11 cellular contexts compared by ENCODE assay signal in the genomic region with DNA sequence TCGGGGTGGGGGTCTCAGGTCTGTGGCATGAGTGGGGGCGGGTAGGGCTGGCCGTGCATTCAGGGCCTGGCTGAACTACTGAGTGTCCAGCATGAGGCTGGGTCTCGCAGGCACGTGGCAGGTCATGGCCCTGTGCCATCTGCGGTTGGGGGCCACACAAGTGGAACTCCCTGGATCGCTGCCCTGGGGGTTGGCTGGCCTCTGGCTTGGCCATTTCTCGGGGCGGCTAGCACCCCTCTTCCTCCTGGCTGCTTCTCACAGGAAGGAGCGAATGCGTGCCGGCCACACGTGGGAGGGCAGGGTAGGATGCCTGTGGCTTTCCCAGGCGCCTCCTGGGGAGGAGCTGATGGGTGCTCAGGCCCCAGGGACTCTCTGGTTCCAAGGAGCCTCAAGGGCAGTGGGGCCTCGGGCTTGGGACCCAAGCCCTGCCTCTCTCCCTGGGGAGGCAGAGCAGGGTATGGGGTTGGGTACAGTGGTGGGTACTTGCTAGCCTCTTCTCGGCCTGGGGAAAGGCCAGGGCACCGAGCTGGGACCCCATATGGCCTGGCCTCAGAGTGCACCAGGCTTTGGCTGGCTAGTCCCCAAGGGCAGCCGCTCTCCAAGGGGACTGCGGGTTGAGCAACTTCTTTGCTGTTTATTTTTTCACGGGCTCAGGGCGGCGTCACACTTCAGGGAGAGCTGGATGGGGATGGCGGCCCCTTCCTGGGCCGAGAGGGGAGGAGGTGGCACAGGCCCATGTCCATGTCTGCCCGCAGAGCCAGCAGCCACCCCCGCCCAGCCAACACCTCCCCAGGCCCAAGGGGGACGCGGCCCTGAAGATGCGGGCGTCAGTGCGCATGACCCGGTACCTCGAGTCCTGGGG. TPM values are rescaled to one million over a fixed set of nuclear protein-coding genes. Genes with fewer than 3 reads are reported as not detected.
A peak's percentile ranks its signal among the peaks of the same experiment; 100 is the strongest.
DNase-seq lines count a peak whose midpoint lies in the region; ATAC-seq and TF ChIP-seq lines count a peak whose summit lies in the region.
"Had no signal": no experiment of that assay in that cellular context is flagged by ENCODE, and none has a peak within 500 bp of the region (broad histone marks: within the 10 kb centered on the region; RNA-seq: fewer than 3 reads in every experiment).

No MANE protein-coding gene starts in this region.

- peak; percentile 5 for ATAC-seq in mucosa of descending colon
- ATAC-seq: activated T-helper 17 cell treated with anti-CD3 and anti-CD28 coated beads, Interleukin-2, amount 50 U/mL, for 72 hours had no signal

- no peaks in the 10 kb centered on the region for H3K27me3 ChIP-seq in ACC112 (ENCODE audit: insufficient read depth, low read length)
- H3K27me3 ChIP-seq: colonic mucosa had no signal

- no peaks in the 10 kb centered on the region for H3K79me2 ChIP-seq in ACC112 (ENCODE audit: control insufficient read depth, insufficient read depth, low read length, unreplicated experiment)

- POLR2A ChIA-PET in RWPE1 (lab: Yijun Ruan, JAX; ENCODE audit: low non-redundant PET) = no interaction called here

- peaks cover 33% of the 10 kb centered on the region for H3K4me1 ChIP-seq in ACC112 (ENCODE audit: control insufficient read depth, insufficient read depth, low read length, unreplicated experiment)
- peaks cover 22% of the 10 kb centered on the region for H3K4me1 ChIP-seq in mucosa of descending colon (ENCODE audit: low read depth)

- no peak overlapping the region for H2AFZ ChIP-seq in ACC112 (ENCODE audit: low read length, unreplicated experiment)

- intact Hi-C loops in mucosa of descending colon (cut with DNase I, micrococcal nuclease) = no loop called here

- CTCF ChIA-PET in RWPE1 (lab: Yijun Ruan, JAX) = no interaction called here

- peak overlapping the region; percentile 36; the same call in 1 of the 2 replicates for H3K27ac ChIP-seq in ACC112 (ENCODE audit: low read depth, low read length)
- H3K27ac ChIP-seq in RWPE1 = no peak overlapping the region
- H3K27ac ChIP-seq: colonic mucosa had no signal

- H3K9me3 ChIP-seq in mucosa of descending colon = no peaks in the 10 kb centered on the region
- H3K9me3 ChIP-seq: colonic mucosa had no signal

- H3K4me3 ChIP-seq in ACC112 (ENCODE audit: low read depth, low read length) (no peak overlapping the region), cardiac fibroblast (replicated peaks in 1 of 2; ENCODE audit: low read depth in 2 of 2, low read length in 2 of 2) (no peak overlapping the region), mucosa of descending colon (no peak overlapping the region)
- H3K4me3 ChIP-seq: colonic mucosa had no signal

- H3K36me3 ChIP-seq in ACC112 (ENCODE audit: insufficient read depth, low read length) = 0 out of 2 replicates have a peak, but pooled peaks cover 3% of the 10 kb centered on the region
- H3K36me3 ChIP-seq in mucosa of descending colon (ENCODE audit: low read depth) = no peaks in the 10 kb centered on the region
- H3K36me3 ChIP-seq: colonic mucosa had no signal

- DNase-seq in GF-D8 (lab: John Stamatoyannopoulos, UW) (peak; percentile 49), cardiac fibroblast (ENCODE audit: low read depth in 2 of 2) (peak; percentile 33 to 52), mucosa of descending colon (peak in 2 of 3 donors; percentile 38 to 62), RWPE1 (ENCODE audit: low spot score) (no peak), DMS53 treated with DMSO at 0.1 percent for 48 hours (lab: John Stamatoyannopoulos, UW; ENCODE audit: unreplicated experiment) (no peak), NCI-H510A (lab: John Stamatoyannopoulos, UW) (no peak)
- no peak for DNase-seq in stimulated activated CD4-positive, alpha-beta T cell treated with anti-CD3 and anti-CD28 coated beads, Interleukin-15, amount 100 ng/mL, for 24 hours
- DNase-seq: colonic mucosa, NCI-H1694 had no signal

- no peak for TF ChIP-seq CTCF in cardiac fibroblast (IDR thresholded peaks at IDR 0.05; ENCODE audit: low read depth, low read length)
- no peak for TF ChIP-seq CTCF in mucosa of descending colon (IDR thresholded peaks at IDR 0.05)
- TF ChIP-seq CTCF in RWPE1 (conservative IDR thresholded peaks at IDR 0.05; ENCODE audit: low read depth) = no peak

RNA-seq across cellular contexts. Expression of a gene that starts 37.5 kb away (rescaled TPM):
- 10 to 100 TPM; 12.4 to 25.0 (median 22.7) TPM for total RNA-seq in mucosa of descending colon

Comparison
In these comparisons a context has a peak if more than half of its experiments do, and no peak if none do; other contexts are left out.
1. DNase-seq: peak in GF-D8 (single experiment), cardiac fibroblast (2 of 2) and mucosa of descending colon (2 of 3); none in RWPE1 (single experiment), stimulated activated CD4-positive, alpha-beta T cell treated with anti-CD3 and anti-CD28 coated beads, Interleukin-15, amount 100 ng/mL, for 24 hours (single experiment), DMS53 treated with DMSO at 0.1 percent for 48 hours (single experiment) and NCI-H510A (single experiment).